Comparison of ENCODE assay signal across 22 cellular contexts in the genomic region with DNA sequence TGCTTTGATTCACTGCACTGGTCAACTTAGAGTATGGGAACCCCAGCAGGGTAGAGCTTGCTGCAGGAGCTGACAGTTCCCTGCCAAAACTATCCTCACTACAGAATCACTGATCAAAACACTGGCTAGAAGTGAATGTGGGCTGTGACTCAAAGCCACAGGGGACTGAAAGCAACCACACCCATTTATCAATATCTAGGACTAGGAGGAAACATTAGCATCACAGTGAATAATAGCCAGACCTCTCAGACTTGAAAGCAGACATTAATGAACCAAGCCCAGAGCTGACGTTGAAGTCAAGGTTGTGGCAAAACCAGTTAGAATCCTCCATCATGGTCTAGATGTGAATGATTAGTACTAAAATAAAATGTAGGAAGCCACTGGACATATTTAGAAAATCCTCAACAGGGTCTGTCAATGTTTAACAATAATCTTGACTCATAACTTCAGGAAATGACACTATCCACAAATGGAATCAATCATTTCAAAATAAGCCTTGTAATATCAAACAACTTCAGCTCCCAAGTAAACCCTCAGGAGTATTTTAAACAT.
DNase-seq lines count a peak whose midpoint lies in the region; ATAC-seq, FAIRE-seq and TF ChIP-seq lines count a peak whose summit lies in the region.
"Had no signal": no experiment of that assay in that cellular context is flagged by ENCODE, and none has a peak within 500 bp of the region (broad histone marks: within the 10 kb centered on the region; RNA-seq: fewer than 3 reads in every experiment).

No MANE protein-coding gene starts in this region.

- no peak overlapping the region for H3K4me3 ChIP-seq in CD8-positive, alpha-beta T cell (ENCODE audit: low read depth, low read length)
- H3K4me3 ChIP-seq in bronchial epithelial cell (ENCODE audit: low read depth, low read length) (no peak overlapping the region), kidney (ENCODE audit: low read length in 2 of 2) (no peak overlapping the region), right cardiac atrium (ENCODE audit: low read length) (no peak overlapping the region)
- no peak overlapping the region for H3K4me3 ChIP-seq in naive thymus-derived CD4-positive, alpha-beta T cell (ENCODE audit: low read length)
- H3K4me3 ChIP-seq: BLaER1 treated with 17β-estradiol and CSF1 and Interleukin-3, amounts not matched to agents 10 nM and 100 nM; GM23248; smooth muscle cell had no signal

- no peaks in the 10 kb centered on the region for H3K9me3 Mint-ChIP-seq in CD8-positive, alpha-beta T cell
- peaks cover 0 to 1% (median 0%) of the 10 kb centered on the region in 11 donors for H3K9me3 Mint-ChIP-seq in naive thymus-derived CD4-positive, alpha-beta T cell
- H3K9me3 Mint-ChIP-seq: activated naive CD4-positive, alpha-beta T cell treated with anti-CD3 and anti-CD28 coated beads for 36 hours; endodermal cell had no signal

- H3K27ac Mint-ChIP-seq in CD8-positive, alpha-beta T cell: peak overlapping the region; percentile 14
- H3K27ac Mint-ChIP-seq in naive thymus-derived CD4-positive, alpha-beta T cell: no peak overlapping the region
- H3K27ac Mint-ChIP-seq: activated naive CD4-positive, alpha-beta T cell treated with anti-CD3 and anti-CD28 coated beads for 36 hours; endodermal cell; T-helper 17 cell had no signal

- ATAC-seq in CD8-positive, alpha-beta T cell: no peak
- ATAC-seq in HG02678 (IDR thresholded peaks at IDR 0.05; ENCODE audit: unreplicated experiment) (no peak), right cardiac atrium (no peak)
- ATAC-seq in naive thymus-derived CD4-positive, alpha-beta T cell: no peak
- ATAC-seq: T-helper 17 cell had no signal

- H3K27me3 ChIP-seq in CD8-positive, alpha-beta T cell (ENCODE audit: insufficient read depth, low read length): no peaks in the 10 kb centered on the region
- H3K27me3 ChIP-seq in bronchial epithelial cell (ENCODE audit: control insufficient read depth, insufficient read depth, low read length) (no peaks in the 10 kb centered on the region), right cardiac atrium (ENCODE audit: control insufficient read depth, insufficient read depth) (no peaks in the 10 kb centered on the region)
- no peaks in the 10 kb centered on the region for H3K27me3 ChIP-seq in naive thymus-derived CD4-positive, alpha-beta T cell (ENCODE audit: control insufficient read depth in 2 of 2, insufficient read depth in 2 of 2, low read length in 2 of 2)
- H3K27me3 ChIP-seq: BLaER1 treated with 17β-estradiol and CSF1 and Interleukin-3, amounts not matched to agents 10 nM and 100 nM had no signal

- H3K4me3 Mint-ChIP-seq in CD8-positive, alpha-beta T cell: no peak overlapping the region
- no peak overlapping the region for H3K4me3 Mint-ChIP-seq in naive thymus-derived CD4-positive, alpha-beta T cell
- H3K4me3 Mint-ChIP-seq: activated naive CD4-positive, alpha-beta T cell treated with anti-CD3 and anti-CD28 coated beads for 36 hours; endodermal cell; T-helper 17 cell had no signal

- FAIRE-seq in bronchial epithelial cell (lab: Jason Lieb, UNC) (peak; percentile 7), kidney (lab: Jason Lieb, UNC) (no peak)
- FAIRE-seq: urothelium cell line had no signal

- H3K27ac ChIP-seq in CD8-positive, alpha-beta T cell (ENCODE audit: low read depth, low read length): no peak overlapping the region
- H3K27ac ChIP-seq in kidney (ENCODE audit: low read depth in 2 of 2, low read length in 2 of 2) (no peak overlapping the region), right cardiac atrium (ENCODE audit: low read length) (no peak overlapping the region)
- no peak overlapping the region for H3K27ac ChIP-seq in naive thymus-derived CD4-positive, alpha-beta T cell (ENCODE audit: low read depth, low read length)
- H3K27ac ChIP-seq: BLaER1 treated with 17β-estradiol and CSF1 and Interleukin-3, amounts not matched to agents 10 nM and 100 nM; GM23248; RWPE1 had no signal

- H3K9me3 ChIP-seq in CD8-positive, alpha-beta T cell (ENCODE audit: low read length): no peaks in the 10 kb centered on the region
- no peaks in the 10 kb centered on the region for H3K9me3 ChIP-seq in kidney (ENCODE audit: control insufficient read depth in 1 of 2, low read length in 2 of 2)
- no peaks in the 10 kb centered on the region for H3K9me3 ChIP-seq in right cardiac atrium (ENCODE audit: control insufficient read depth, low read length)
- no peaks in the 10 kb centered on the region for H3K9me3 ChIP-seq in naive thymus-derived CD4-positive, alpha-beta T cell (ENCODE audit: control insufficient read depth in 2 of 3, low read length in 3 of 3)

- H3K4me1 ChIP-seq in CD8-positive, alpha-beta T cell (ENCODE audit: insufficient read depth, low read length): no peaks in the 10 kb centered on the region
- H3K4me1 ChIP-seq in kidney (ENCODE audit: control insufficient read depth in 1 of 2, insufficient read depth in 1 of 2, low read depth in 1 of 2, low read length in 2 of 2) (no peaks in the 10 kb centered on the region), right cardiac atrium (ENCODE audit: control insufficient read depth, insufficient read depth, low read length) (no peaks in the 10 kb centered on the region)
- no peaks in the 10 kb centered on the region for H3K4me1 ChIP-seq in naive thymus-derived CD4-positive, alpha-beta T cell (ENCODE audit: control insufficient read depth in 2 of 2, insufficient read depth in 2 of 2, low read length in 2 of 2)

- POLR2A ChIA-PET in CD8-positive, alpha-beta T cell (lab: Charles Lee): interaction anchor here (0.7 kb wide), 1 partner anchor 24 kb away, joined by 3 read pairs; no protein-coding TSS in a partner anchor
- POLR2A ChIA-PET in naive thymus-derived CD4-positive, alpha-beta T cell (lab: Charles Lee): no interaction called here

- CTCF ChIA-PET in CD8-positive, alpha-beta T cell (lab: Charles Lee): no interaction called here
- CTCF ChIA-PET in naive thymus-derived CD4-positive, alpha-beta T cell (lab: Charles Lee): no interaction called here

- WGBS in right cardiac atrium: 66% methylated on average over 1 of the region's 1 CpG

- H3K9ac ChIP-seq in kidney (ENCODE audit: low read length in 2 of 2): no peak overlapping the region
- H3K9ac ChIP-seq: BLaER1 treated with 17β-estradiol and CSF1 and Interleukin-3, amounts not matched to agents 10 nM and 100 nM; GM23248 had no signal

- intact Hi-C loops in CD8-positive, alpha-beta T cell (cut with DNase I, micrococcal nuclease): no loop called here
- intact Hi-C loops in kidney (cut with DNase I) (no loop called here), right cardiac atrium (cut with DNase I) (no loop called here)
- intact Hi-C loops in naive thymus-derived CD4-positive, alpha-beta T cell (cut with micrococcal nuclease): no loop called here

- no peaks in the 10 kb centered on the region for H3K36me3 ChIP-seq in CD8-positive, alpha-beta T cell (ENCODE audit: insufficient read depth, low read length)
- no peaks in the 10 kb centered on the region for H3K36me3 ChIP-seq in bronchial epithelial cell (ENCODE audit: control insufficient read depth, insufficient read depth, low read length)
- H3K36me3 ChIP-seq in kidney (ENCODE audit: control insufficient read depth in 1 of 2, insufficient read depth in 2 of 2, low read length in 2 of 2): no peaks in the 10 kb centered on the region
- H3K36me3 ChIP-seq in naive thymus-derived CD4-positive, alpha-beta T cell (ENCODE audit: control insufficient read depth in 2 of 3, insufficient read depth in 3 of 3, low read length in 3 of 3): no peaks in the 10 kb centered on the region
- H3K36me3 ChIP-seq: BLaER1 treated with 17β-estradiol and CSF1 and Interleukin-3, amounts not matched to agents 10 nM and 100 nM had no signal

- no peak for TF ChIP-seq CTCF in CD8-positive, alpha-beta T cell (IDR thresholded peaks at IDR 0.05)
- no peak for TF ChIP-seq CTCF in bronchial epithelial cell (IDR thresholded peaks at IDR 0.05; ENCODE audit: insufficient read depth, low read length, severe bottlenecking)
- no peak for TF ChIP-seq CTCF in kidney (IDR thresholded peaks at IDR 0.05; ENCODE audit: borderline replicate concordance, extremely low read depth, insufficient read depth)

- no peaks in the 10 kb centered on the region for H3K4me1 Mint-ChIP-seq in CD8-positive, alpha-beta T cell (ENCODE audit: low read depth)
- H3K4me1 Mint-ChIP-seq in naive thymus-derived CD4-positive, alpha-beta T cell: no peaks in the 10 kb centered on the region
- H3K4me1 Mint-ChIP-seq: T-helper 17 cell had no signal

- DNase-seq in CD8-positive, alpha-beta T cell: no peak
- DNase-seq in NCI-H146 (lab: John Stamatoyannopoulos, UW) (peak; percentile 59), bronchial epithelial cell (ENCODE audit: low read depth) (no peak), mucosa of gallbladder (ENCODE audit: low spot score) (peak; percentile 15), kidney (no peak), right cardiac atrium (no peak)
- no peak for DNase-seq in naive thymus-derived CD4-positive, alpha-beta T cell
- DNase-seq: activated CD4-positive, alpha-beta T cell treated with anti-CD3 and anti-CD28 coated beads for 48 hours; activated naive CD4-positive, alpha-beta T cell treated with anti-CD3 and anti-CD28 coated beads for 36 hours; caudate nucleus; EL; endodermal cell; GM23248; NCI-H510A treated with DMSO at 0.1 percent for 48 hours; nucleus accumbens; stimulated activated CD4-positive, alpha-beta T cell treated with anti-CD3 and anti-CD28 coated beads, Interleukin-2, amount 100 ng/mL, for 24 hours; T-helper 17 cell had no signal

- no peaks in the 10 kb centered on the region for H3K36me3 Mint-ChIP-seq in CD8-positive, alpha-beta T cell
- H3K36me3 Mint-ChIP-seq in naive thymus-derived CD4-positive, alpha-beta T cell: no peaks in the 10 kb centered on the region

- H3K27me3 Mint-ChIP-seq in CD8-positive, alpha-beta T cell (ENCODE audit: low read depth): no peaks in the 10 kb centered on the region
- peaks cover 0 to 8% (median 5%) of the 10 kb centered on the region in 5 donors for H3K27me3 Mint-ChIP-seq in naive thymus-derived CD4-positive, alpha-beta T cell

Comparison
In these comparisons a context has a peak if more than half of its experiments do, and no peak if none do; other contexts are left out.
1. DNase-seq: peak in NCI-H146 (single experiment) and mucosa of gallbladder (single experiment); none in CD8-positive, alpha-beta T cell (0 of 7), bronchial epithelial cell (single experiment), kidney (single experiment), right cardiac atrium (0 of 3) and naive thymus-derived CD4-positive, alpha-beta T cell (0 of 9).